In genomic region chr7:96837583-96837982, GRCh38 we compare ENCODE assay signal across 10 cellular contexts.
DNase-seq lines count a peak whose midpoint lies in the region; ATAC-seq and TF ChIP-seq lines count a peak whose summit lies in the region.
"Had no signal": no experiment of that assay in that cellular context is flagged by ENCODE, and none has a peak within 500 bp of the region (broad histone marks: within the 10 kb centered on the region; RNA-seq: fewer than 3 reads in every experiment).

No MANE protein-coding gene starts in this region.

- TF ChIP-seq CTCF in adrenal gland (IDR thresholded peaks at IDR 0.05) = no peak

- DNase-seq in CD1c-positive myeloid dendritic cell (ENCODE audit: extremely low spot score) = peak; percentile 31
- peak; percentile 4 for DNase-seq in RPMI7951 (ENCODE audit: low read depth)
- DNase-seq in adrenal gland = no peak
- no peak for DNase-seq in GM23248
- no peak for DNase-seq in amygdala (lab: John Stamatoyannopoulos, UW)
- no peak for DNase-seq in KG1 (lab: John Stamatoyannopoulos, UW)
- DNase-seq: NCI-H2171, testis had no signal

- H3K4me3 ChIP-seq in adrenal gland (no peak overlapping the region), GM23248 (no peak overlapping the region)
- H3K4me3 ChIP-seq: testis had no signal

- intact Hi-C loops in adrenal gland (cut with DNase I) = no loop called here

- H3K9ac ChIP-seq in GM23248 = no peak overlapping the region

- H3K36me3 ChIP-seq in adrenal gland (replicated peaks in 1 of 2) = no peaks in the 10 kb centered on the region
- no peaks in the 10 kb centered on the region for H3K36me3 ChIP-seq in GM23248 (ENCODE audit: low read depth)

- WGBS in adrenal gland, 4 donors = 48 to 53% (median 51%) methylated on average over 2 of the region's 2 CpGs
- WGBS in GM23248 (ENCODE audit: low coverage in 1 of 2, low lambda C conversion rate in 2 of 2, missing lambda C conversion rate in 2 of 2), 2 experiments = 27% methylated on average over 2 of the region's 2 CpGs

- H4K20me1 ChIP-seq in GM23248 (ENCODE audit: insufficient read depth) = no peaks in the 10 kb centered on the region

- H3K27ac ChIP-seq in adrenal gland (no peak overlapping the region), GM23248 (no peak overlapping the region)
- H3K27ac ChIP-seq: testis had no signal

- no peaks in the 10 kb centered on the region for H3K9me3 ChIP-seq in adrenal gland (replicated peaks in 1 of 3)
- H3K9me3 ChIP-seq in GM23248 (ENCODE audit: low read depth) = no peaks in the 10 kb centered on the region
- H3K9me3 ChIP-seq: testis had no signal

- ATAC-seq in GM18909 (IDR thresholded peaks at IDR 0.05; ENCODE audit: poor library complexity, unreplicated experiment) = peak; percentile 99
- ATAC-seq in HG02943 (IDR thresholded peaks at IDR 0.05; ENCODE audit: low read depth, unreplicated experiment) = peak; percentile 96

- H3K27me3 ChIP-seq in adrenal gland (no peaks in the 10 kb centered on the region), GM23248 (replicated peaks; ENCODE audit: insufficient read depth) (no peaks in the 10 kb centered on the region)
- H3K27me3 ChIP-seq: testis had no signal

- no peak overlapping the region for H3K4me2 ChIP-seq in GM23248 (ENCODE audit: unreplicated experiment)

- no peak overlapping the region for H2AFZ ChIP-seq in GM23248

- no peak for TF ChIP-seq POLR2A in adrenal gland (IDR thresholded peaks at IDR 0.05)

- H3F3A ChIP-seq in GM23248 (ENCODE audit: insufficient read depth) = no peaks in the 10 kb centered on the region

- in situ Hi-C loops in GM23248 (cut with MboI) = no loop called here

- H3K9me2 ChIP-seq in GM23248 (ENCODE audit: insufficient read depth) = no peaks in the 10 kb centered on the region

- no peaks in the 10 kb centered on the region for H3K79me2 ChIP-seq in GM23248 (ENCODE audit: insufficient read depth)

- H3K4me1 ChIP-seq in adrenal gland (replicated peaks in 1 of 2) (peaks cover 8 to 21% of the 10 kb centered on the region in 2 donors), GM23248 (ENCODE audit: insufficient read depth) (no peaks in the 10 kb centered on the region)

Comparison
In these comparisons a context has a peak if more than half of its experiments do, and no peak if none do; other contexts are left out.
1. DNase-seq: peak in CD1c-positive myeloid dendritic cell (single experiment) and RPMI7951 (single experiment); none in adrenal gland (0 of 7), GM23248 (single experiment), amygdala (0 of 56) and KG1 (single experiment).